8 cellular contexts compared by ENCODE assay signal in genomic region chr12:48903363-48903981, GRCh38. TPM values are rescaled to one million over a fixed set of nuclear protein-coding genes. Genes with fewer than 3 reads are reported as not detected.
DNase-seq lines count a peak whose midpoint lies in the region; TF ChIP-seq lines count a peak whose summit lies in the region.

No MANE protein-coding gene starts in this region.

- H3K4me2 ChIP-seq in OCI-LY3 (ENCODE audit: low read length) (no peak overlapping the region), skeletal muscle satellite cell (ENCODE audit: low read length) (peak overlapping the region; percentile 19)

- peak overlapping the region; percentile 72 for H3K4me3 Mint-ChIP-seq in T-helper 2 cell treated with Interferon-gamma antibody and Interleukin-4, amounts not matched to agents 5 μg/mL and 100 μg/mL, for 36 hours

- H3K9me3 ChIP-seq in OCI-LY3 (ENCODE audit: insufficient read depth, low read length) (no peaks in the 10 kb centered on the region), skeletal muscle satellite cell (replicated peaks; ENCODE audit: low read length) (no peaks in the 10 kb centered on the region)

- H3K9ac ChIP-seq in OCI-LY3 (ENCODE audit: low read length) (no peak overlapping the region), skeletal muscle satellite cell (ENCODE audit: low read depth, low read length) (no peak overlapping the region)

- no peak overlapping the region for H3K27ac Mint-ChIP-seq in T-helper 2 cell treated with Interferon-gamma antibody and Interleukin-4, amounts not matched to agents 5 μg/mL and 100 μg/mL, for 36 hours

- H3K4me1 ChIP-seq in OCI-LY3 (ENCODE audit: low read length) (peaks cover 7% of the 10 kb centered on the region), skeletal muscle satellite cell (ENCODE audit: control insufficient read depth, insufficient read depth, low read length) (peaks cover 5% of the 10 kb centered on the region)

- no peaks in the 10 kb centered on the region for H3K79me2 ChIP-seq in OCI-LY3 (ENCODE audit: low read length)

- peaks cover 3% of the 10 kb centered on the region for H3K27me3 Mint-ChIP-seq in T-helper 2 cell treated with Interferon-gamma antibody and Interleukin-4, amounts not matched to agents 5 μg/mL and 100 μg/mL, for 36 hours (ENCODE audit: low read depth)

- no peaks in the 10 kb centered on the region for H3K9me3 Mint-ChIP-seq in T-helper 2 cell treated with Interferon-gamma antibody and Interleukin-4, amounts not matched to agents 5 μg/mL and 100 μg/mL, for 36 hours

- no peaks in the 10 kb centered on the region; the same call in 1 of the 2 replicates for H3K27me3 ChIP-seq in OCI-LY3 (ENCODE audit: low read depth, low read length)
- H3K27me3 ChIP-seq in skeletal muscle satellite cell (ENCODE audit: control insufficient read depth, insufficient read depth, low read length) = peaks cover 5% of the 10 kb centered on the region

- DNase-seq in T-helper 2 cell treated with Interferon-gamma antibody and Interleukin-4, amounts not matched to agents 5 μg/mL and 100 μg/mL, for 36 hours (ENCODE audit: low spot score) = no peak
- DNase-seq in T-helper 2 cell (no peak), epithelial cell of proximal tubule (ENCODE audit: low read depth) (no peak), NCI-H2029 treated with DMSO at 0.1 percent for 48 hours (lab: John Stamatoyannopoulos, UW) (no peak), activated gamma-delta T cell treated with Interleukin-2 at 50 U/mL for 16 hours (no peak), RPMI8226 (no peak)

- H3K36me3 ChIP-seq in OCI-LY3 (replicated peaks; ENCODE audit: low read depth, low read length) (no peaks in the 10 kb centered on the region), skeletal muscle satellite cell (ENCODE audit: insufficient read depth, low read length) (no peaks in the 10 kb centered on the region)

- H3K27ac ChIP-seq in OCI-LY3 (ENCODE audit: low read length) = no peak overlapping the region

- peaks cover 11% of the 10 kb centered on the region for H3K4me1 Mint-ChIP-seq in T-helper 2 cell treated with Interferon-gamma antibody and Interleukin-4, amounts not matched to agents 5 μg/mL and 100 μg/mL, for 36 hours (ENCODE audit: low read depth)

- no peaks in the 10 kb centered on the region for H3K36me3 Mint-ChIP-seq in T-helper 2 cell treated with Interferon-gamma antibody and Interleukin-4, amounts not matched to agents 5 μg/mL and 100 μg/mL, for 36 hours (ENCODE audit: low read depth)

- no peaks in the 10 kb centered on the region for H4K20me1 ChIP-seq in OCI-LY3 (ENCODE audit: insufficient read depth, low read length)

- TF ChIP-seq CTCF in OCI-LY3 (IDR thresholded peaks at IDR 0.05; ENCODE audit: low read depth, low read length) = no peak
- no peak for TF ChIP-seq CTCF in epithelial cell of proximal tubule (conservative IDR thresholded peaks at IDR 0.05; ENCODE audit: low read depth, low read length)

- H3K4me3 ChIP-seq in OCI-LY3 (ENCODE audit: low read length) (no peak overlapping the region), epithelial cell of proximal tubule (ENCODE audit: low read depth, low read length) (peak overlapping the region; percentile 85), skeletal muscle satellite cell (ENCODE audit: low read length) (no peak overlapping the region)

- H2AFZ ChIP-seq in OCI-LY3 (ENCODE audit: low read depth, low read length) = 0 out of 2 replicates have a peak overlapping the region, but pooled peaks have one; percentile 33

RNA-seq across cellular contexts. Expression of gene FKBP11, which starts 21.8 kb away (rescaled TPM):
- total RNA-seq in epithelial cell of proximal tubule = 21.0 and 21.8 TPM in 2 replicates
- total RNA-seq in skeletal muscle satellite cell (2012; rRNA removed) = 30.8 and 31.4 TPM in 2 replicates

RNA-seq across cellular contexts. Expression of gene RND1, which starts 37.8 kb away (rescaled TPM):
- 3.3 and 8.9 TPM in 2 replicates for total RNA-seq in epithelial cell of proximal tubule
- not detected in 2 replicates for total RNA-seq in skeletal muscle satellite cell (2012; rRNA removed)

RNA-seq across cellular contexts. Expression of gene DDX23, which starts 51.5 kb away (rescaled TPM):
- total RNA-seq in epithelial cell of proximal tubule = 84.0 and 90.8 TPM in 2 replicates
- total RNA-seq in skeletal muscle satellite cell (2012; rRNA removed) = 48.1 and 53.5 TPM in 2 replicates

RNA-seq across cellular contexts. Expression of gene ARF3, which starts 53.8 kb away (rescaled TPM):
- 62.8 and 108 TPM in 2 replicates for total RNA-seq in epithelial cell of proximal tubule
- 48.9 and 50.7 TPM in 2 replicates for total RNA-seq in skeletal muscle satellite cell (2012; rRNA removed)
